15 cellular contexts compared by ENCODE assay signal in genomic region chr2:10520926-10521325, GRCh38.
DNase-seq lines count a peak whose midpoint lies in the region; TF ChIP-seq lines count a peak whose summit lies in the region.
"Had no signal": no experiment of that assay in that cellular context is flagged by ENCODE, and none has a peak within 500 bp of the region (broad histone marks: within the 10 kb centered on the region; RNA-seq: fewer than 3 reads in every experiment).

No MANE protein-coding gene starts in this region.

- no peak overlapping the region for H3K4me2 ChIP-seq in osteoblast (ENCODE audit: insufficient read depth, low read length)

- peak; percentile 36 for DNase-seq in activated effector memory CD4-positive, alpha-beta T cell treated with anti-CD3 and anti-CD28 coated beads, Interleukin-2, amount 50 U/mL, for 16 hours
- no peak for DNase-seq in activated effector memory CD4-positive, alpha-beta T cell treated with Interleukin-2 at 50 U/mL for 16 hours
- DNase-seq in islet precursor cell, result peak; percentile 36
- peak; percentile 69 for DNase-seq in mesenteric fat pad (ENCODE audit: low spot score)
- DNase-seq in osteoblast (ENCODE audit: insufficient read length, low spot score, missing footprints), result peak; percentile 19
- no peak for DNase-seq in NCI-H1048 (lab: John Stamatoyannopoulos, UW)
- no peak for DNase-seq in activated naive CD4-positive, alpha-beta T cell treated with anti-CD3 and anti-CD28 coated beads, Interleukin-2, amount 50 U/mL, for 16 hours
- DNase-seq in OCI-M1 (lab: John Stamatoyannopoulos, UW), result no peak
- DNase-seq: C1 segment of cervical spinal cord, Calu3, COR-L47, DND-41, GDM1, GM23248 had no signal

- H3K4me1 ChIP-seq in osteoblast (ENCODE audit: insufficient read depth, low read length), result no peaks in the 10 kb centered on the region

- no peaks in the 10 kb centered on the region for H3K27me3 ChIP-seq in osteoblast (ENCODE audit: insufficient read depth, low read length)

- H3K27ac ChIP-seq in osteoblast (ENCODE audit: low read depth, low read length), result no peak overlapping the region
- H3K27ac ChIP-seq: GM23248 had no signal

- H3K36me3 ChIP-seq in osteoblast (ENCODE audit: insufficient read depth, low read length), result no peaks in the 10 kb centered on the region

- no peak overlapping the region for H3K4me3 ChIP-seq in osteoblast (ENCODE audit: insufficient read depth, low read length)
- H3K4me3 ChIP-seq: GM12878, GM23248 had no signal

- H3K9me3 ChIP-seq in osteoblast (ENCODE audit: low read depth, low read length), result no peaks in the 10 kb centered on the region

- H2AFZ ChIP-seq in osteoblast (ENCODE audit: low read length), result no peak overlapping the region
- H2AFZ ChIP-seq: GM23248 had no signal

- H4K20me1 ChIP-seq in osteoblast (ENCODE audit: insufficient read depth, low read length), result no peaks in the 10 kb centered on the region

- no peaks in the 10 kb centered on the region for H3K79me2 ChIP-seq in osteoblast (ENCODE audit: insufficient read depth, low read length)

- no peak for TF ChIP-seq CTCF in osteoblast (IDR thresholded peaks at IDR 0.05; ENCODE audit: extremely low read depth, low read depth, low read length)

Comparison
In these comparisons a context has a peak if more than half of its experiments do, and no peak if none do; other contexts are left out.
1. DNase-seq: peak in activated effector memory CD4-positive, alpha-beta T cell treated with anti-CD3 and anti-CD28 coated beads, Interleukin-2, amount 50 U/mL, for 16 hours (single experiment), islet precursor cell (single experiment), mesenteric fat pad (single experiment) and osteoblast (single experiment); none in activated effector memory CD4-positive, alpha-beta T cell treated with Interleukin-2 at 50 U/mL for 16 hours (single experiment), NCI-H1048 (single experiment), activated naive CD4-positive, alpha-beta T cell treated with anti-CD3 and anti-CD28 coated beads, Interleukin-2, amount 50 U/mL, for 16 hours (single experiment) and OCI-M1 (single experiment).